Comparison of ENCODE assay signal across 10 cellular contexts in genomic region chrX:69137371-69137881, GRCh38. TPM values are rescaled to one million over a fixed set of nuclear protein-coding genes. Genes with fewer than 3 reads are reported as not detected.
A peak's percentile ranks its signal among the peaks of the same experiment; 100 is the strongest.
DNase-seq lines count a peak whose midpoint lies in the region; ATAC-seq and TF ChIP-seq lines count a peak whose summit lies in the region.
"Had no signal": no experiment of that assay in that cellular context is flagged by ENCODE, and none has a peak within 500 bp of the region (broad histone marks: within the 10 kb centered on the region; RNA-seq: fewer than 3 reads in every experiment).

No MANE protein-coding gene starts in this region.

- H3K4me3 Mint-ChIP-seq in chondrocyte (ENCODE audit: unreplicated experiment), result peak overlapping the region; percentile 30
- H3K4me3 Mint-ChIP-seq in activated CD4-positive, alpha-beta T cell treated with anti-CD3 and anti-CD28 coated beads, Interleukin-2, amount 10 ng/mL, durations not matched to agents 7 days and 5 days, result no peak overlapping the region
- H3K4me3 Mint-ChIP-seq: activated T-helper 17 cell treated with anti-CD3 and anti-CD28 coated beads, Interleukin-2, amount 50 U/mL, for 72 hours had no signal

- no peaks in the 10 kb centered on the region for H3K27me3 Mint-ChIP-seq in chondrocyte (ENCODE audit: low read depth)
- peaks cover 13% of the 10 kb centered on the region for H3K27me3 Mint-ChIP-seq in activated CD4-positive, alpha-beta T cell treated with anti-CD3 and anti-CD28 coated beads, Interleukin-2, amount 10 ng/mL, durations not matched to agents 7 days and 5 days

- CTCF ChIA-PET in activated CD4-positive, alpha-beta T cell treated with anti-CD3 and anti-CD28 coated beads, Interleukin-2, amount 10 ng/mL, durations not matched to agents 7 days and 5 days (lab: Charles Lee), result interaction anchor here (1.1 to 1.3 kb wide), 2 partner anchors 14 to 35 kb away, joined by 3 read pairs; no protein-coding TSS in a partner anchor

- H3K36me3 Mint-ChIP-seq in chondrocyte (ENCODE audit: low read depth), result no peaks in the 10 kb centered on the region
- H3K36me3 Mint-ChIP-seq in activated CD4-positive, alpha-beta T cell treated with anti-CD3 and anti-CD28 coated beads, Interleukin-2, amount 10 ng/mL, durations not matched to agents 7 days and 5 days (ENCODE audit: low read depth), result no peaks in the 10 kb centered on the region

- peak overlapping the region; percentile 62 for H3K27ac ChIP-seq in skeletal muscle tissue (ENCODE audit: low read depth, low read length)

- no peaks in the 10 kb centered on the region for H3K9me3 ChIP-seq in skeletal muscle tissue (ENCODE audit: control insufficient read depth in 3 of 3, low read length in 3 of 3)

- no peak overlapping the region for H3K4me3 ChIP-seq in skeletal muscle tissue (ENCODE audit: low read length in 3 of 3)

- peaks cover 4% of the 10 kb centered on the region for H3K9me3 Mint-ChIP-seq in chondrocyte (ENCODE audit: low read depth)
- no peaks in the 10 kb centered on the region for H3K9me3 Mint-ChIP-seq in activated CD4-positive, alpha-beta T cell treated with anti-CD3 and anti-CD28 coated beads, Interleukin-2, amount 10 ng/mL, durations not matched to agents 7 days and 5 days
- H3K9me3 Mint-ChIP-seq: activated T-helper 17 cell treated with anti-CD3 and anti-CD28 coated beads, Interleukin-2, amount 50 U/mL, for 72 hours had no signal

- no peaks in the 10 kb centered on the region for H3K36me3 ChIP-seq in skeletal muscle tissue (ENCODE audit: control insufficient read depth in 3 of 3, insufficient read depth in 3 of 3, low read length in 3 of 3)

- peaks cover 0 to 20% (median 0%) of the 10 kb centered on the region in 3 donors for H3K27me3 ChIP-seq in skeletal muscle tissue (ENCODE audit: control insufficient read depth in 3 of 3, insufficient read depth in 3 of 3, low read length in 3 of 3)

- TF ChIP-seq CTCF in chondrocyte (IDR thresholded peaks at IDR 0.05), result no peak

- peaks cover 15% of the 10 kb centered on the region for H3K4me1 Mint-ChIP-seq in chondrocyte (ENCODE audit: low read depth)
- H3K4me1 Mint-ChIP-seq in activated CD4-positive, alpha-beta T cell treated with anti-CD3 and anti-CD28 coated beads, Interleukin-2, amount 10 ng/mL, durations not matched to agents 7 days and 5 days, result no peaks in the 10 kb centered on the region
- H3K4me1 Mint-ChIP-seq: activated T-helper 17 cell treated with anti-CD3 and anti-CD28 coated beads, Interleukin-2, amount 50 U/mL, for 72 hours had no signal

- peak overlapping the region; percentile 84 for H3K27ac Mint-ChIP-seq in chondrocyte (ENCODE audit: unreplicated experiment)
- no peak overlapping the region for H3K27ac Mint-ChIP-seq in activated CD4-positive, alpha-beta T cell treated with anti-CD3 and anti-CD28 coated beads, Interleukin-2, amount 10 ng/mL, durations not matched to agents 7 days and 5 days
- H3K27ac Mint-ChIP-seq: activated T-helper 17 cell treated with anti-CD3 and anti-CD28 coated beads, Interleukin-2, amount 50 U/mL, for 72 hours had no signal

- ATAC-seq in HG02870 (IDR thresholded peaks at IDR 0.05; ENCODE audit: unreplicated experiment), result no peak
- ATAC-seq: activated T-helper 17 cell treated with anti-CD3 and anti-CD28 coated beads, Interleukin-2, amount 50 U/mL, for 72 hours had no signal

- H3K4me1 ChIP-seq in skeletal muscle tissue (ENCODE audit: control insufficient read depth in 3 of 3, insufficient read depth in 3 of 3, low read length in 3 of 3), result peaks cover 0 to 7% (median 4%) of the 10 kb centered on the region in 3 donors

- peak overlapping the region in 1 of 3 donors; percentile 30 for H3K9ac ChIP-seq in skeletal muscle tissue (ENCODE audit: low read depth in 1 of 3, low read length in 3 of 3)

- DNase-seq in H4 (ENCODE audit: low spot score) (peak; percentile 37), chondrocyte (ENCODE audit: low spot score) (peak; percentile 26), iPS-NIHi7 (ENCODE audit: extremely low spot score) (peak; percentile 25), GOT3 (lab: John Stamatoyannopoulos, UW) (no peak), NCI-H2107 treated with DMSO at 0.1 percent for 48 hours (lab: John Stamatoyannopoulos, UW; ENCODE audit: unreplicated experiment) (no peak)
- no peak for DNase-seq in activated CD4-positive, alpha-beta T cell treated with anti-CD3 and anti-CD28 coated beads, Interleukin-2, amount 10 ng/mL, durations not matched to agents 7 days and 5 days
- DNase-seq: NCI-H345 had no signal

- POLR2A ChIA-PET in activated CD4-positive, alpha-beta T cell treated with anti-CD3 and anti-CD28 coated beads, Interleukin-2, amount 10 ng/mL, durations not matched to agents 7 days and 5 days (lab: Charles Lee), result no interaction called here

RNA-seq across cellular contexts. Expression of gene PJA1, which starts 27.8 kb away (rescaled TPM):
- total RNA-seq in H4 (2014; rRNA removed; shearing (Covaris generic)), result 30.6 and 36.4 TPM in 2 replicates
- total RNA-seq in chondrocyte (20.7 to 34.8 TPM (median 30.1 TPM) in 3 replicates), skeletal muscle tissue (51.7 TPM)
- total RNA-seq in activated CD4-positive, alpha-beta T cell treated with anti-CD3 and anti-CD28 coated beads, Interleukin-2, amount 10 ng/mL, durations not matched to agents 7 days and 5 days, result 10 to 100 TPM; 12.6 to 14.0 TPM

Comparison
In these comparisons a context has a peak if more than half of its experiments do, and no peak if none do; other contexts are left out.
1. DNase-seq: peak in H4 (single experiment), chondrocyte (single experiment) and iPS-NIHi7 (single experiment); none in GOT3 (single experiment), NCI-H2107 treated with DMSO at 0.1 percent for 48 hours (single experiment) and activated CD4-positive, alpha-beta T cell treated with anti-CD3 and anti-CD28 coated beads, Interleukin-2, amount 10 ng/mL, durations not matched to agents 7 days and 5 days (single experiment).